In genomic region chr1:11719313-11720032, GRCh38 we compare ENCODE assay signal across 8 cellular contexts. TPM values are rescaled to one million over a fixed set of nuclear protein-coding genes. Genes with fewer than 3 reads are reported as not detected.
DNase-seq lines count a peak whose midpoint lies in the region; ATAC-seq and TF ChIP-seq lines count a peak whose summit lies in the region.

No MANE protein-coding gene starts in this region.

- peak overlapping the region in 27 of 59 donors; percentile 4 to 75 (median 40) for H3K27ac ChIP-seq in dorsolateral prefrontal cortex

- no peaks in the 10 kb centered on the region for H3K27me3 ChIP-seq in dorsolateral prefrontal cortex

- intact Hi-C loops in dorsolateral prefrontal cortex (cut with DNase I): loop anchor here (2.0 to 10.0 kb wide), 6 partner anchors 42 to 685 kb away; partner anchors contain the start of genes FBXO2 (in 1 of the 2) and FBXO44 (in 1 of the 2)

- peak; percentile 91 to 99 (median 97) for TF ChIP-seq CTCF in dorsolateral prefrontal cortex (IDR thresholded peaks at IDR 0.05 in 54 of 56, conservative IDR thresholded peaks at IDR 0.05 in 2 of 56; ENCODE audit: low read depth in 1 of 56, partially characterized antibody in 56 of 56)

- peak overlapping the region; percentile 85 for H3K27ac Mint-ChIP-seq in activated CD4-positive, alpha-beta memory T cell treated with anti-CD3 and anti-CD28 coated beads, Interleukin-2, amount 10 ng/mL, durations not matched to agents 7 days and 5 days

- H3K36me3 Mint-ChIP-seq in activated CD4-positive, alpha-beta memory T cell treated with anti-CD3 and anti-CD28 coated beads, Interleukin-2, amount 10 ng/mL, durations not matched to agents 7 days and 5 days (ENCODE audit: low read depth): no peaks in the 10 kb centered on the region

- POLR2A ChIA-PET in activated CD4-positive, alpha-beta memory T cell treated with anti-CD3 and anti-CD28 coated beads, Interleukin-2, amount 10 ng/mL, durations not matched to agents 7 days and 5 days (lab: Charles Lee): interaction anchor here (0.7 to 2.4 kb wide), 23 partner anchors 9 to 190 kb away, joined by 3 to 47 read pairs (median 5); partner anchors contain the start of genes AGTRAP, FBXO2, FBXO44 and FBXO6

- DNase-seq in DMS114 treated with DMSO at 0.1 percent for 48 hours (lab: John Stamatoyannopoulos, UW; ENCODE audit: unreplicated experiment): peak; percentile 50
- DNase-seq in NCI-H748 treated with DMSO at 0.1 percent for 48 hours (lab: John Stamatoyannopoulos, UW): peak; percentile 44
- peak; percentile 87 for DNase-seq in activated CD4-positive, alpha-beta memory T cell treated with anti-CD3 and anti-CD28 coated beads, Interleukin-2, amount 10 ng/mL, durations not matched to agents 7 days and 5 days
- DNase-seq in dorsolateral prefrontal cortex: peak; percentile 84 to 93 (median 88)
- DNase-seq in medulla oblongata (ENCODE audit: extremely low spot score): peak; percentile 91
- peak; percentile 63 to 78 (median 70) for DNase-seq in stimulated activated CD4-positive, alpha-beta T cell treated with anti-CD3 and anti-CD28 coated beads, TNF-alpha, amount 100 ng/mL, for 48 hours (ENCODE audit: low read depth in 3 of 3)
- no peak for DNase-seq in HuH-7.5 (ENCODE audit: low spot score)

- ATAC-seq in HG02798 (IDR thresholded peaks at IDR 0.05; ENCODE audit: poor library complexity, unreplicated experiment): peak; percentile 69

- H3K9me3 Mint-ChIP-seq in activated CD4-positive, alpha-beta memory T cell treated with anti-CD3 and anti-CD28 coated beads, Interleukin-2, amount 10 ng/mL, durations not matched to agents 7 days and 5 days: no peaks in the 10 kb centered on the region

- H3K4me3 ChIP-seq in dorsolateral prefrontal cortex: peak overlapping the region; percentile 20 to 69 (median 49)

- CTCF ChIA-PET in activated CD4-positive, alpha-beta memory T cell treated with anti-CD3 and anti-CD28 coated beads, Interleukin-2, amount 10 ng/mL, durations not matched to agents 7 days and 5 days (lab: Charles Lee): interaction anchor here (0.5 to 6.2 kb wide), 38 partner anchors 9 to 682 kb away, joined by 3 to 96 read pairs (median 4); partner anchors contain the start of genes AGTRAP, DISP3, DRAXIN and FBXO2

- H3K4me1 Mint-ChIP-seq in activated CD4-positive, alpha-beta memory T cell treated with anti-CD3 and anti-CD28 coated beads, Interleukin-2, amount 10 ng/mL, durations not matched to agents 7 days and 5 days: peaks cover 19% of the 10 kb centered on the region

- peak overlapping the region; percentile 56 for H3K4me3 Mint-ChIP-seq in activated CD4-positive, alpha-beta memory T cell treated with anti-CD3 and anti-CD28 coated beads, Interleukin-2, amount 10 ng/mL, durations not matched to agents 7 days and 5 days

- peaks cover 9% of the 10 kb centered on the region for H3K27me3 Mint-ChIP-seq in activated CD4-positive, alpha-beta memory T cell treated with anti-CD3 and anti-CD28 coated beads, Interleukin-2, amount 10 ng/mL, durations not matched to agents 7 days and 5 days

RNA-seq across cellular contexts. Expression of gene AGTRAP, which starts 16.5 kb away (rescaled TPM):
- total RNA-seq in activated CD4-positive, alpha-beta memory T cell treated with anti-CD3 and anti-CD28 coated beads, Interleukin-2, amount 10 ng/mL, durations not matched to agents 7 days and 5 days: 10 to 100 TPM; 52.7 to 57.3 TPM
- total RNA-seq in dorsolateral prefrontal cortex: 10 to 100 TPM in 113 of 120 experiments, 1 to 10 TPM in 7; 5.0 to 40.1 (median 15.7) TPM

RNA-seq across cellular contexts. Expression of gene DRAXIN, which starts 28.0 kb away (rescaled TPM):
- under 1 TPM; 0.60 TPM for total RNA-seq in activated CD4-positive, alpha-beta memory T cell treated with anti-CD3 and anti-CD28 coated beads, Interleukin-2, amount 10 ng/mL, durations not matched to agents 7 days and 5 days
- total RNA-seq in dorsolateral prefrontal cortex: 1 to 10 TPM in 59 of 120 experiments, under 1 TPM in 61; 0.26 to 3.8 (median 0.99) TPM

RNA-seq across cellular contexts. Expression of gene MAD2L2, which starts 38.5 kb away (rescaled TPM):
- 10 to 100 TPM; 59.2 to 63.1 TPM for total RNA-seq in activated CD4-positive, alpha-beta memory T cell treated with anti-CD3 and anti-CD28 coated beads, Interleukin-2, amount 10 ng/mL, durations not matched to agents 7 days and 5 days
- total RNA-seq in dorsolateral prefrontal cortex: 10 to 100 TPM; 15.8 to 42.3 (median 25.8) TPM

RNA-seq across cellular contexts. Expression of gene C1orf167, which starts 42.5 kb away (rescaled TPM):
- total RNA-seq in activated CD4-positive, alpha-beta memory T cell treated with anti-CD3 and anti-CD28 coated beads, Interleukin-2, amount 10 ng/mL, durations not matched to agents 7 days and 5 days: under 1 TPM in 1 of 2 experiments, not detected in 1; 0.25 TPM
- total RNA-seq in dorsolateral prefrontal cortex: 1 to 10 TPM in 2 of 120 experiments, under 1 TPM in 23, not detected in 95; 0.14 to 1.8 (median 0.57) TPM

RNA-seq across cellular contexts. Expression of gene FBXO6, which starts 55.5 kb away (rescaled TPM):
- 10 to 100 TPM; 37.1 to 37.7 TPM for total RNA-seq in activated CD4-positive, alpha-beta memory T cell treated with anti-CD3 and anti-CD28 coated beads, Interleukin-2, amount 10 ng/mL, durations not matched to agents 7 days and 5 days
- 10 to 100 TPM in 25 of 120 experiments, 1 to 10 TPM in 95; 3.9 to 15.3 (median 8.3) TPM for total RNA-seq in dorsolateral prefrontal cortex
